Comparison of ENCODE assay signal across 16 cellular contexts in the genomic region with DNA sequence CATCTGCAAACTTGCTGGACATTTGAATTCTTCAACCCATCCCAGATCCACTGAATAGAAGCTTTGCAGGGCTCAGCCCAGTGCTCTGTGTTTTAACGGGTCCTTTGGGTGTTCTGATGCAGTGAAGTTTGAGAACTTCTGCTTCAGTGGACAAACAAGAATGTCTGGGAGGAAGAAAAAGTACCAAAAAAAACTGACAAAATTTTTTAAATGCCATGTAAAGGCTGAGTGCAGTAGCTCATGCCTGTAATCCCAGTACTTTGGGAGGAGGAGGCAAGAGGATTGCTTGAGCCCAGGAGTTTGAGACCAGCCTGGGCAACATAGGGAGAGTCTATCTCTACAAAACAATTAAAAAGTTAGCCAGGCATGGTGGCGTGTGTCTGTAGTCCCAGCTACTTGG.
"Had no signal": no experiment of that assay in that cellular context is flagged by ENCODE, and none has a peak within 500 bp of the region (broad histone marks: within the 10 kb centered on the region; RNA-seq: fewer than 3 reads in every experiment).

No MANE protein-coding gene starts in this region.

- H3K4me3 Mint-ChIP-seq: activated CD4-positive, alpha-beta memory T cell treated with anti-CD3 and anti-CD28 coated beads for 36 hours; endodermal cell; neural crest cell; T-helper 1 cell treated with Interleukin-12 subunit alpha and Interleukin-12 subunit beta and Interleukin-4 antibody, amounts not matched to agents 30 μg/mL and 1 μg/mL, for 36 hours had no signal

- H3K27ac Mint-ChIP-seq: activated CD4-positive, alpha-beta memory T cell treated with anti-CD3 and anti-CD28 coated beads for 36 hours; endodermal cell; progenitor cell of endocrine pancreas; T-helper 1 cell treated with Interleukin-12 subunit alpha and Interleukin-12 subunit beta and Interleukin-4 antibody, amounts not matched to agents 30 μg/mL and 1 μg/mL, for 36 hours had no signal

- H3K4me3 ChIP-seq: heart left ventricle, mucosa of descending colon, right atrium auricular region, upper lobe of right lung had no signal

- H3K27me3 ChIP-seq: right atrium auricular region, upper lobe of right lung had no signal

- H3K9me3 ChIP-seq: heart left ventricle, mucosa of descending colon, right atrium auricular region, upper lobe of right lung had no signal

- H3K4me1 ChIP-seq: heart left ventricle, right atrium auricular region, upper lobe of right lung had no signal

- H3K36me3 Mint-ChIP-seq: activated CD4-positive, alpha-beta memory T cell treated with anti-CD3 and anti-CD28 coated beads for 36 hours; activated naive CD4-positive, alpha-beta T cell treated with anti-CD3 and anti-CD28 coated beads, Interleukin-2, amount 50 U/mL, for 24 hours had no signal

- DNase-seq: cortex of kidney, endodermal cell, heart left ventricle, left colon, mucosa of descending colon, T1000, upper lobe of right lung had no signal

- ATAC-seq: heart left ventricle, left colon, mucosa of descending colon, upper lobe of right lung had no signal

- FAIRE-seq: bronchial epithelial cell, islet of Langerhans had no signal

- H3K27me3 Mint-ChIP-seq: activated naive CD4-positive, alpha-beta T cell treated with anti-CD3 and anti-CD28 coated beads, Interleukin-2, amount 50 U/mL, for 24 hours had no signal

- H3K9me3 Mint-ChIP-seq: activated CD4-positive, alpha-beta memory T cell treated with anti-CD3 and anti-CD28 coated beads for 36 hours; activated naive CD4-positive, alpha-beta T cell treated with anti-CD3 and anti-CD28 coated beads, Interleukin-2, amount 50 U/mL, for 24 hours; endodermal cell; T-helper 1 cell treated with Interleukin-12 subunit alpha and Interleukin-12 subunit beta and Interleukin-4 antibody, amounts not matched to agents 30 μg/mL and 1 μg/mL, for 36 hours had no signal

- H3K36me3 ChIP-seq: heart left ventricle, right atrium auricular region, upper lobe of right lung had no signal

- H3K27ac ChIP-seq: epithelial cell of prostate, heart left ventricle, right atrium auricular region, upper lobe of right lung had no signal
